8 cellular contexts compared by ENCODE assay signal in genomic region chr3:121431717-121432517, GRCh38.
DNase-seq lines count a peak whose midpoint lies in the region; TF ChIP-seq lines count a peak whose summit lies in the region.

No MANE protein-coding gene starts in this region.

- no peak for TF ChIP-seq CTCF in HFF-Myc (IDR thresholded peaks at IDR 0.05; ENCODE audit: low read depth, low read length, missing control alignments)

- H3K4me3 ChIP-seq in HFF-Myc (replicated peaks; ENCODE audit: low read depth, low read length): no peak overlapping the region

- DNase-seq in DMS153 (lab: John Stamatoyannopoulos, UW) (peak; percentile 26), DMS153 treated with DMSO at 0.1 percent for 48 hours (lab: John Stamatoyannopoulos, UW; ENCODE audit: unreplicated experiment) (no peak), HFF-Myc (ENCODE audit: extremely low read depth, low read depth) (peak; percentile 11), NCI-H1694 (lab: John Stamatoyannopoulos, UW) (peak; percentile 46), immature natural killer cell (peak; percentile 47 to 68 (median 62)), NCI-H524 treated with DMSO at 0.1 percent for 48 hours (lab: John Stamatoyannopoulos, UW) (no peak)
- peak; percentile 44 for DNase-seq in activated naive CD4-positive, alpha-beta T cell treated with anti-CD3 and anti-CD28 coated beads, Interleukin-2, amount 50 U/mL, for 16 hours
- peak in 2 of 3 experiments; percentile 10 to 46 for DNase-seq in stimulated activated CD4-positive, alpha-beta T cell treated with anti-CD3 and anti-CD28 coated beads, TNF-alpha, amount 100 ng/mL, for 4 hours (ENCODE audit: low read depth in 3 of 3)

- H3K27me3 Mint-ChIP-seq in immature natural killer cell (ENCODE audit: low read depth in 3 of 3): peaks cover 0 to 2% (median 0%) of the 10 kb centered on the region in 3 donors

- H3K36me3 Mint-ChIP-seq in immature natural killer cell: peaks cover 0 to 4% (median 0%) of the 10 kb centered on the region in 3 donors

- peak overlapping the region; percentile 57 to 83 (median 79) for H3K4me3 Mint-ChIP-seq in immature natural killer cell

- H3K27ac Mint-ChIP-seq in immature natural killer cell: peak overlapping the region; percentile 67 to 87 (median 80)

- H3K4me1 Mint-ChIP-seq in immature natural killer cell: peaks cover 9 to 12% of the 10 kb centered on the region in 2 donors

- H3K9me3 Mint-ChIP-seq in immature natural killer cell: no peaks in the 10 kb centered on the region

Comparison
In these comparisons a context has a peak if more than half of its experiments do, and no peak if none do; other contexts are left out.
1. DNase-seq: peak in DMS153 (single experiment), HFF-Myc (single experiment), NCI-H1694 (single experiment), activated naive CD4-positive, alpha-beta T cell treated with anti-CD3 and anti-CD28 coated beads, Interleukin-2, amount 50 U/mL, for 16 hours (single experiment), immature natural killer cell (3 of 3) and stimulated activated CD4-positive, alpha-beta T cell treated with anti-CD3 and anti-CD28 coated beads, TNF-alpha, amount 100 ng/mL, for 4 hours (2 of 3); none in DMS153 treated with DMSO at 0.1 percent for 48 hours (single experiment) and NCI-H524 treated with DMSO at 0.1 percent for 48 hours (single experiment).